In genomic region chr4:67436742-67437141, GRCh38 we compare ENCODE assay signal across 13 cellular contexts.
DNase-seq lines count a peak whose midpoint lies in the region; ATAC-seq and TF ChIP-seq lines count a peak whose summit lies in the region.
"Had no signal": no experiment of that assay in that cellular context is flagged by ENCODE, and none has a peak within 500 bp of the region (broad histone marks: within the 10 kb centered on the region; RNA-seq: fewer than 3 reads in every experiment).

No MANE protein-coding gene starts in this region.

- H3K36me3 ChIP-seq in HUES48 (ENCODE audit: control insufficient read depth, insufficient read depth, low read length) = no peaks in the 10 kb centered on the region
- no peaks in the 10 kb centered on the region for H3K36me3 ChIP-seq in PC-3 (ENCODE audit: low read depth, low read length)

- POLR2A ChIA-PET in PC-3 (lab: Charles Lee; ENCODE audit: unreplicated experiment) = no interaction called here

- CTCF ChIA-PET in PC-3 (lab: Charles Lee) = no interaction called here

- H3K4me3 ChIP-seq in HUES48 (ENCODE audit: low read depth, low read length) = no peak overlapping the region
- no peak overlapping the region for H3K4me3 ChIP-seq in PC-3 (ENCODE audit: low read length)

- H3K9me2 ChIP-seq in PC-3 (replicated peaks; ENCODE audit: low read length) = no peaks in the 10 kb centered on the region

- intact Hi-C loops in PC-3 (cut with micrococcal nuclease) = no loop called here

- H3K9me3 ChIP-seq in HUES48 (ENCODE audit: control insufficient read depth, insufficient read depth, low read length) (no peaks in the 10 kb centered on the region), PC-3 (ENCODE audit: low read length) (no peaks in the 10 kb centered on the region)

- DNase-seq in left kidney (ENCODE audit: low read depth, low spot score) = peak; percentile 14
- no peak for DNase-seq in PC-3
- no peak for DNase-seq in islet precursor cell
- DNase-seq: CD8-positive, alpha-beta memory T cell; foreskin fibroblast; NCI-H1436; T-helper 2 cell had no signal

- BruUV-seq in PC-3 (replicated peaks; lab: Mats Ljungman, UMichigan) = no TSS peak

- H3K27ac ChIP-seq in HUES48 (ENCODE audit: low read depth, low read length) (peak overlapping the region; percentile 14), PC-3 (ENCODE audit: low read length) (no peak overlapping the region)

- no peaks in the 10 kb centered on the region for H3F3A ChIP-seq in PC-3 (ENCODE audit: low read length, unreplicated experiment)

- no peak overlapping the region for H2AFZ ChIP-seq in PC-3 (ENCODE audit: low read length)

- no peak for TF ChIP-seq CTCF in PC-3 (conservative IDR thresholded peaks at IDR 0.05; ENCODE audit: low read depth, low read length)

- H4K20me1 ChIP-seq in PC-3 (ENCODE audit: low read length) = no peaks in the 10 kb centered on the region

- ATAC-seq in GM19023 (IDR thresholded peaks at IDR 0.05; ENCODE audit: unreplicated experiment) (peak; percentile 87), HG02763 (IDR thresholded peaks at IDR 0.05; ENCODE audit: unreplicated experiment) (peak; percentile 71), GM21367 (IDR thresholded peaks at IDR 0.05; ENCODE audit: unreplicated experiment) (no peak), PC-3 (no peak), HG03039 (IDR thresholded peaks at IDR 0.05; ENCODE audit: unreplicated experiment) (no peak)
- ATAC-seq: sciatic nerve had no signal

- H3K27me3 ChIP-seq in HUES48 (ENCODE audit: control insufficient read depth, insufficient read depth, low read length) (no peaks in the 10 kb centered on the region), PC-3 (ENCODE audit: low read length) (no peaks in the 10 kb centered on the region)

- no peak overlapping the region for H3K4me2 ChIP-seq in PC-3 (ENCODE audit: low read length)

- no peak overlapping the region for H3K9ac ChIP-seq in HUES48 (ENCODE audit: low read depth, low read length)
- H3K9ac ChIP-seq in PC-3 (ENCODE audit: low read length) = no peak overlapping the region

- H3K79me2 ChIP-seq in PC-3 (ENCODE audit: low read length) = no peaks in the 10 kb centered on the region

- H3K4me1 ChIP-seq in HUES48 (ENCODE audit: control insufficient read depth, insufficient read depth, low read length) (no peaks in the 10 kb centered on the region), PC-3 (ENCODE audit: insufficient read depth, low read length) (no peaks in the 10 kb centered on the region)

Comparison
In these comparisons a context has a peak if more than half of its experiments do, and no peak if none do; other contexts are left out.
1. ATAC-seq: peak in GM19023 (single experiment) and HG02763 (single experiment); none in GM21367 (single experiment), PC-3 (single experiment) and HG03039 (single experiment).